Comparison of ENCODE assay signal across 14 cellular contexts in the genomic region with DNA sequence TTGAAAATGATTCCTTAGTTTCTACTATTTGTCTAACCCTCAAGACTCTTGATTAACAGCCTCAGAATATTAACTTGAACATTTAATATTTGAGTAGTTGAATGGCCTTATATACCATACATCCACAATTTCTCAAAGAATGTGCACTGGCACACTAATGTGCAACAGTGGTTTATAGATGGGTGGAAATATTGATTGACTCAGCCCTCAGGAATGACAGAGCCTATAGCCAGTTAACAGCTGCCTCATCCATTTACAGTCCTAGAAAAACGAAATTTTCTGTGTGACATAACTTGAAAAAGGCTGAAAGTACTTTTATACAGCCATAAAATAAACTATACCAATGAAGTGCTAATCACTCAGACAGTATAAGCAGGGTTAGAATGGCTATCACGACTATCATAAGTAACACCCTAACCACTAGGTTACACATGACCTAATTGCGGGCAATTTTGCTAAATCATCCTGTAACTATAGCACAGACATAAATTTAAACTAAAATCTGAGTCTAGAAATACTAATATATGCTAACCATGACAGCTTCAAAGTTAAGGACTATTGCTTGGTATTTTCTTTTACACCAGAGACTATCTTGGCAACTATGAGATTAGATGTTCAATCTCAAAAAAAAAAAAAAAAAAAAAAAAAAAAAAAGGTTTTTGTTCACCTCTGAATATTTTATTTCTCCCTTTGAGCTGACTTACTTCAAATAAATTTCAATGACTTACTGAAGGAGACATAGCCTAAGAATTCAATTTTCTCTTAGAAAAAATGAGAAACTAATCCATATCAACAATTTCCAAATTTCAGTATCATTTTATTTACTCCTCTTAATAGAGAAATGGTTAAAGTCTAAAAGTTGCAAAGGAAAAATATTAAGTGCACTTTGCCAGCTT. TPM values are rescaled to one million over a fixed set of nuclear protein-coding genes. Genes with fewer than 3 reads are reported as not detected.
A peak's percentile ranks its signal among the peaks of the same experiment; 100 is the strongest.
DNase-seq lines count a peak whose midpoint lies in the region; ATAC-seq and TF ChIP-seq lines count a peak whose summit lies in the region.
"Had no signal": no experiment of that assay in that cellular context is flagged by ENCODE, and none has a peak within 500 bp of the region (broad histone marks: within the 10 kb centered on the region; RNA-seq: fewer than 3 reads in every experiment).

No MANE protein-coding gene starts in this region.

- H3K4me1 ChIP-seq in ACC112 (ENCODE audit: control insufficient read depth, insufficient read depth, low read length, unreplicated experiment) = peaks cover 31% of the 10 kb centered on the region

- peaks cover 5% of the 10 kb centered on the region for H3K36me3 Mint-ChIP-seq in activated CD8-positive, alpha-beta T cell treated with anti-CD3 and anti-CD28 coated beads for 36 hours (ENCODE audit: low read depth)

- no peak for TF ChIP-seq CTCF in activated CD8-positive, alpha-beta T cell treated with anti-CD3 and anti-CD28 coated beads for 36 hours (IDR thresholded peaks at IDR 0.05)
- no peak for TF ChIP-seq CTCF in foreskin fibroblast (IDR thresholded peaks at IDR 0.05; ENCODE audit: low read depth, low read length)

- H3K27ac ChIP-seq in ACC112 (ENCODE audit: low read depth, low read length) (peak overlapping the region; percentile 43), caudate nucleus (ENCODE audit: low read depth, low read length) (no peak overlapping the region)
- H3K27ac ChIP-seq: thyroid gland had no signal

- no peaks in the 10 kb centered on the region for H3K27me3 Mint-ChIP-seq in activated CD8-positive, alpha-beta T cell treated with anti-CD3 and anti-CD28 coated beads for 36 hours
- H3K27me3 Mint-ChIP-seq: activated CD4-positive, alpha-beta T cell treated with anti-CD3 and anti-CD28 coated beads, Interleukin-2, amount 10 ng/mL, durations not matched to agents 24 days and 14 days; B cell; dendritic cell treated with granulocyte-macrophage colony-stimulating factor and Interleukin-4, amounts not matched to agents 40 ng/mL and 50 ng/mL, for 4 days had no signal

- H3K4me3 Mint-ChIP-seq in activated CD8-positive, alpha-beta T cell treated with anti-CD3 and anti-CD28 coated beads for 36 hours = no peak overlapping the region
- H3K4me3 Mint-ChIP-seq: activated CD4-positive, alpha-beta T cell treated with anti-CD3 and anti-CD28 coated beads, Interleukin-2, amount 10 ng/mL, durations not matched to agents 24 days and 14 days; B cell; dendritic cell treated with granulocyte-macrophage colony-stimulating factor and Interleukin-4, amounts not matched to agents 40 ng/mL and 50 ng/mL, for 4 days had no signal

- no peak overlapping the region for H3K27ac Mint-ChIP-seq in activated CD8-positive, alpha-beta T cell treated with anti-CD3 and anti-CD28 coated beads for 36 hours
- H3K27ac Mint-ChIP-seq: activated CD4-positive, alpha-beta T cell treated with anti-CD3 and anti-CD28 coated beads, Interleukin-2, amount 10 ng/mL, durations not matched to agents 24 days and 14 days; B cell; dendritic cell treated with granulocyte-macrophage colony-stimulating factor and Interleukin-4, amounts not matched to agents 40 ng/mL and 50 ng/mL, for 4 days had no signal

- no peaks in the 10 kb centered on the region for H3K27me3 ChIP-seq in ACC112 (ENCODE audit: insufficient read depth, low read length)
- H3K27me3 ChIP-seq: thyroid gland had no signal

- peaks cover 28% of the 10 kb centered on the region for H3K4me1 Mint-ChIP-seq in activated CD8-positive, alpha-beta T cell treated with anti-CD3 and anti-CD28 coated beads for 36 hours (ENCODE audit: low read depth)

- intact Hi-C loops in activated CD8-positive, alpha-beta T cell treated with anti-CD3 and anti-CD28 coated beads for 36 hours (cut with micrococcal nuclease) = no loop called here

- no peak for DNase-seq in activated CD8-positive, alpha-beta T cell treated with anti-CD3 and anti-CD28 coated beads for 36 hours
- DNase-seq in foreskin fibroblast = peak; percentile 51 to 73
- DNase-seq in caudate nucleus (lab: John Stamatoyannopoulos, UW) = no peak
- DNase-seq in NOMO-1 treated with DMSO at 0.1 percent for 48 hours (lab: John Stamatoyannopoulos, UW; ENCODE audit: unreplicated experiment) = no peak
- no peak for DNase-seq in NCI-H2029 treated with DMSO at 0.1 percent for 48 hours (lab: John Stamatoyannopoulos, UW)
- DNase-seq in NCI-H524 treated with DMSO at 0.1 percent for 48 hours (lab: John Stamatoyannopoulos, UW) = no peak
- DNase-seq: hippocampal formation, NCI-H345, thyroid gland had no signal

- no peaks in the 10 kb centered on the region for H3K9me3 Mint-ChIP-seq in activated CD8-positive, alpha-beta T cell treated with anti-CD3 and anti-CD28 coated beads for 36 hours
- H3K9me3 Mint-ChIP-seq: activated CD4-positive, alpha-beta T cell treated with anti-CD3 and anti-CD28 coated beads, Interleukin-2, amount 10 ng/mL, durations not matched to agents 24 days and 14 days; dendritic cell treated with granulocyte-macrophage colony-stimulating factor and Interleukin-4, amounts not matched to agents 40 ng/mL and 50 ng/mL, for 4 days had no signal

- POLR2A ChIA-PET in activated CD8-positive, alpha-beta T cell treated with anti-CD3 and anti-CD28 coated beads for 36 hours (lab: Charles Lee) = interaction anchor here (0.6 to 1.0 kb wide), 2 partner anchors 13 to 705 kb away, joined by 3 read pairs; no protein-coding TSS in a partner anchor

- peaks cover 52% of the 10 kb centered on the region for H3K79me2 ChIP-seq in ACC112 (ENCODE audit: control insufficient read depth, insufficient read depth, low read length, unreplicated experiment)

- H3K36me3 ChIP-seq in ACC112 (ENCODE audit: insufficient read depth, low read length) = peaks cover 14% of the 10 kb centered on the region
- H3K36me3 ChIP-seq: thyroid gland had no signal

- peak; percentile 61 for ATAC-seq in HG03175 (IDR thresholded peaks at IDR 0.05; ENCODE audit: unreplicated experiment)
- ATAC-seq in activated CD8-positive, alpha-beta T cell treated with anti-CD3 and anti-CD28 coated beads for 36 hours = peak; percentile 64

- H2AFZ ChIP-seq in ACC112 (ENCODE audit: low read length, unreplicated experiment) = no peak overlapping the region

- CTCF ChIA-PET in activated CD8-positive, alpha-beta T cell treated with anti-CD3 and anti-CD28 coated beads for 36 hours (lab: Charles Lee) = interaction anchor here (1.5 kb wide), 1 partner anchor 10 kb away, joined by 6 read pairs; a partner anchor contains a TSS

- H3K4me3 ChIP-seq in ACC112 (ENCODE audit: low read depth, low read length) (peak overlapping the region; percentile 59; the same call in 1 of the 2 replicates), foreskin fibroblast (ENCODE audit: low read depth in 1 of 2, low read length in 2 of 2) (no peak overlapping the region)
- H3K4me3 ChIP-seq: thyroid gland had no signal

RNA-seq across cellular contexts. Expression of a gene that starts 9.3 kb away (rescaled TPM):
- 10 to 100 TPM; 17.9 to 19.6 TPM for total RNA-seq in activated CD8-positive, alpha-beta T cell treated with anti-CD3 and anti-CD28 coated beads for 36 hours

Comparison
In these comparisons a context has a peak if more than half of its experiments do, and no peak if none do; other contexts are left out.
1. DNase-seq: peak in foreskin fibroblast (2 of 2); none in activated CD8-positive, alpha-beta T cell treated with anti-CD3 and anti-CD28 coated beads for 36 hours (single experiment), caudate nucleus (0 of 61), NOMO-1 treated with DMSO at 0.1 percent for 48 hours (single experiment), NCI-H2029 treated with DMSO at 0.1 percent for 48 hours (single experiment) and NCI-H524 treated with DMSO at 0.1 percent for 48 hours (single experiment).